Comparison of ENCODE assay signal across 11 cellular contexts in genomic region chr2:25293958-25294513, GRCh38. TPM values are rescaled to one million over a fixed set of nuclear protein-coding genes. Genes with fewer than 3 reads are reported as not detected.
DNase-seq lines count a peak whose midpoint lies in the region; ATAC-seq and TF ChIP-seq lines count a peak whose summit lies in the region.
"Had no signal": no experiment of that assay in that cellular context is flagged by ENCODE, and none has a peak within 500 bp of the region (broad histone marks: within the 10 kb centered on the region; RNA-seq: fewer than 3 reads in every experiment).

No MANE protein-coding gene starts in this region.

- H3K27me3 Mint-ChIP-seq in activated CD4-positive, alpha-beta T cell treated with anti-CD3 and anti-CD28 coated beads, Interleukin-2, amount 10 ng/mL, durations not matched to agents 24 days and 14 days: no peaks in the 10 kb centered on the region
- H3K27me3 Mint-ChIP-seq in activated T-helper 1 cell treated with anti-CD3 and anti-CD28 coated beads, Interleukin-12 subunit alpha, Interleukin-12 subunit beta, Interleukin-2, Interleukin-4 antibody, amounts not matched to agents 30 ng/mL and 10 ng/mL and 1 ng/mL, durations not matched to agents 14 hours and 24 hours and 36 hours (ENCODE audit: insufficient read depth): no peaks in the 10 kb centered on the region

- DNase-seq in activated CD4-positive, alpha-beta T cell treated with anti-CD3 and anti-CD28 coated beads, Interleukin-2, amount 10 ng/mL, durations not matched to agents 24 days and 14 days: peak; percentile 64
- no peak for DNase-seq in activated CD4-positive, alpha-beta T cell treated with anti-CD3 and anti-CD28 coated beads, Interleukin-2, amount 50 U/mL, for 1 hour
- DNase-seq in activated T-helper 1 cell treated with anti-CD3 and anti-CD28 coated beads, Interleukin-12 subunit alpha, Interleukin-12 subunit beta, Interleukin-2, Interleukin-4 antibody, amounts not matched to agents 30 ng/mL and 10 ng/mL and 1 ng/mL, durations not matched to agents 14 hours and 24 hours and 36 hours (ENCODE audit: low spot score): no peak
- no peak for DNase-seq in left lung
- no peak for DNase-seq in DMS 273 treated with DMSO at 0.1 percent for 48 hours (lab: John Stamatoyannopoulos, UW)
- DNase-seq: effector CD8-positive, alpha-beta T cell; NCI-H748 treated with DMSO at 0.1 percent for 48 hours; stimulated activated CD4-positive, alpha-beta T cell treated with anti-CD3 and anti-CD28 coated beads, Interleukin-15, amount 100 ng/mL, for 24 hours had no signal

- ATAC-seq in left lung (no peak), HG02852 (IDR thresholded peaks at IDR 0.05; ENCODE audit: unreplicated experiment) (no peak), GM21515 (IDR thresholded peaks at IDR 0.05; ENCODE audit: unreplicated experiment) (no peak)

- peak overlapping the region; percentile 95 for H3K27ac Mint-ChIP-seq in activated CD4-positive, alpha-beta T cell treated with anti-CD3 and anti-CD28 coated beads, Interleukin-2, amount 10 ng/mL, durations not matched to agents 24 days and 14 days
- peak overlapping the region; percentile 90 for H3K27ac Mint-ChIP-seq in activated T-helper 1 cell treated with anti-CD3 and anti-CD28 coated beads, Interleukin-12 subunit alpha, Interleukin-12 subunit beta, Interleukin-2, Interleukin-4 antibody, amounts not matched to agents 30 ng/mL and 10 ng/mL and 1 ng/mL, durations not matched to agents 14 hours and 24 hours and 36 hours

- peaks cover 41% of the 10 kb centered on the region for H3K36me3 Mint-ChIP-seq in activated CD4-positive, alpha-beta T cell treated with anti-CD3 and anti-CD28 coated beads, Interleukin-2, amount 10 ng/mL, durations not matched to agents 24 days and 14 days (ENCODE audit: low read depth)
- H3K36me3 Mint-ChIP-seq in activated T-helper 1 cell treated with anti-CD3 and anti-CD28 coated beads, Interleukin-12 subunit alpha, Interleukin-12 subunit beta, Interleukin-2, Interleukin-4 antibody, amounts not matched to agents 30 ng/mL and 10 ng/mL and 1 ng/mL, durations not matched to agents 14 hours and 24 hours and 36 hours (ENCODE audit: low read depth): peaks cover 28% of the 10 kb centered on the region

- 62% methylated on average over 11 of the region's 11 CpGs for WGBS in thymus

- H3K4me3 ChIP-seq in left lung: no peak overlapping the region
- H3K4me3 ChIP-seq in thymus (ENCODE audit: low read length): no peak overlapping the region

- peak overlapping the region; percentile 84 to 85 for H3K27ac ChIP-seq in left lung
- H3K27ac ChIP-seq in thymus (ENCODE audit: low read depth): peak overlapping the region; percentile 90

- no peaks in the 10 kb centered on the region for H3K9me3 Mint-ChIP-seq in activated CD4-positive, alpha-beta T cell treated with anti-CD3 and anti-CD28 coated beads, Interleukin-2, amount 10 ng/mL, durations not matched to agents 24 days and 14 days
- H3K9me3 Mint-ChIP-seq in activated T-helper 1 cell treated with anti-CD3 and anti-CD28 coated beads, Interleukin-12 subunit alpha, Interleukin-12 subunit beta, Interleukin-2, Interleukin-4 antibody, amounts not matched to agents 30 ng/mL and 10 ng/mL and 1 ng/mL, durations not matched to agents 14 hours and 24 hours and 36 hours: no peaks in the 10 kb centered on the region

- H3K9me3 ChIP-seq in left lung (no peaks in the 10 kb centered on the region), thymus (ENCODE audit: control insufficient read depth) (no peaks in the 10 kb centered on the region)

- H3K36me3 ChIP-seq in left lung (peaks cover 0 to 8% of the 10 kb centered on the region in 2 donors), thymus (ENCODE audit: control insufficient read depth, insufficient read depth) (peaks cover 9% of the 10 kb centered on the region)

- H3K27me3 ChIP-seq in left lung: no peaks in the 10 kb centered on the region
- no peaks in the 10 kb centered on the region for H3K27me3 ChIP-seq in thymus (ENCODE audit: control insufficient read depth, insufficient read depth)

- H3K4me3 Mint-ChIP-seq in activated CD4-positive, alpha-beta T cell treated with anti-CD3 and anti-CD28 coated beads, Interleukin-2, amount 10 ng/mL, durations not matched to agents 24 days and 14 days: peak overlapping the region; percentile 80
- H3K4me3 Mint-ChIP-seq in activated T-helper 1 cell treated with anti-CD3 and anti-CD28 coated beads, Interleukin-12 subunit alpha, Interleukin-12 subunit beta, Interleukin-2, Interleukin-4 antibody, amounts not matched to agents 30 ng/mL and 10 ng/mL and 1 ng/mL, durations not matched to agents 14 hours and 24 hours and 36 hours: peak overlapping the region; percentile 46

- TF ChIP-seq CTCF in left lung (IDR thresholded peaks at IDR 0.05): no peak

- peaks cover 43% of the 10 kb centered on the region for H3K4me1 Mint-ChIP-seq in activated CD4-positive, alpha-beta T cell treated with anti-CD3 and anti-CD28 coated beads, Interleukin-2, amount 10 ng/mL, durations not matched to agents 24 days and 14 days
- H3K4me1 Mint-ChIP-seq in activated T-helper 1 cell treated with anti-CD3 and anti-CD28 coated beads, Interleukin-12 subunit alpha, Interleukin-12 subunit beta, Interleukin-2, Interleukin-4 antibody, amounts not matched to agents 30 ng/mL and 10 ng/mL and 1 ng/mL, durations not matched to agents 14 hours and 24 hours and 36 hours (ENCODE audit: low read depth): peaks cover 44% of the 10 kb centered on the region

- H3K4me1 ChIP-seq in left lung: peaks cover 15 to 37% of the 10 kb centered on the region in 2 donors
- H3K4me1 ChIP-seq in thymus (ENCODE audit: control insufficient read depth, insufficient read depth, low read length): peaks cover 26% of the 10 kb centered on the region

- intact Hi-C loops in activated CD4-positive, alpha-beta T cell treated with anti-CD3 and anti-CD28 coated beads, Interleukin-2, amount 10 ng/mL, durations not matched to agents 24 days and 14 days (cut with micrococcal nuclease): loop anchor here (2.0 kb wide), 2 partner anchors 17 to 69 kb away; no protein-coding TSS in a partner anchor
- intact Hi-C loops in activated T-helper 1 cell treated with anti-CD3 and anti-CD28 coated beads, Interleukin-12 subunit alpha, Interleukin-12 subunit beta, Interleukin-2, Interleukin-4 antibody, amounts not matched to agents 30 ng/mL and 10 ng/mL and 1 ng/mL, durations not matched to agents 14 hours and 24 hours and 36 hours (cut with micrococcal nuclease): loop anchor here (1.0 to 10.0 kb wide), 3 partner anchors 8 to 799 kb away; partner anchors contain the start of gene NCOA1
- intact Hi-C loops in left lung (cut with DNase I): no loop called here

RNA-seq across cellular contexts. Expression of gene DNMT3A, which starts 47.7 kb away (rescaled TPM):
- 97.4 and 102 TPM in 2 replicates for total RNA-seq in activated CD4-positive, alpha-beta T cell treated with anti-CD3 and anti-CD28 coated beads, Interleukin-2, amount 10 ng/mL, durations not matched to agents 24 days and 14 days
- 101 and 105 TPM in 2 replicates for total RNA-seq in activated T-helper 1 cell treated with anti-CD3 and anti-CD28 coated beads, Interleukin-12 subunit alpha, Interleukin-12 subunit beta, Interleukin-2, Interleukin-4 antibody, amounts not matched to agents 30 ng/mL and 10 ng/mL and 1 ng/mL, durations not matched to agents 14 hours and 24 hours and 36 hours
- 10 to 100 TPM; 37.5 to 38.7 TPM for total RNA-seq in left lung
- polyA plus RNA-seq in thymus: 22.7 TPM

Comparison
In these comparisons a context has a peak if more than half of its experiments do, and no peak if none do; other contexts are left out.
1. intact Hi-C loops: an anchor here in activated CD4-positive, alpha-beta T cell treated with anti-CD3 and anti-CD28 coated beads, Interleukin-2, amount 10 ng/mL, durations not matched to agents 24 days and 14 days (2.0 kb wide) and activated T-helper 1 cell treated with anti-CD3 and anti-CD28 coated beads, Interleukin-12 subunit alpha, Interleukin-12 subunit beta, Interleukin-2, Interleukin-4 antibody, amounts not matched to agents 30 ng/mL and 10 ng/mL and 1 ng/mL, durations not matched to agents 14 hours and 24 hours and 36 hours (1.0 to 10.0 kb wide); none called in left lung.